ENCODE assay signal across 1 cellular context in the genomic region with DNA sequence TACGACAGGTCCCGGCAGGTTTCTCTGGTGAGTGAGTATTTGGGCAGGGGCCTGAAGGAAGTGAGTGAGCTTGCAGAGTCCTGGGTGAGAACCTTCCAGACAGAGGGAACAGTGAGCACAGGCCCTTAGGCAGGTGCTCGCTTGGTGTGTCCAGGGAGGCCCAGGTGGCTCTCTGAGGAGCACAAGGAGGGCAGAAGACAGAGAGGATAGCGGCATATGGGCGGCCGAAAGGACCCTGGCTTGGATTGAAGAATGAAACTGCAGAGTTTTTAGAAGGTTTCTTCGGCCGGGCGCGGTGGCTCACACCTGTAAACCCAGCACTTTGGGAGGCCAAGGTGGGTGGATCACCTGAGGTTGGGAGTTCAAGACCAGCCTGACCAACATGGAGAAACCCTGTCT.
TF ChIP-seq lines count a peak whose summit lies in the region.

No MANE protein-coding gene starts in this region.

TF ChIP-seq in HCT116, 20 proteins besides CTCF, POLR2A, EP300 and RAD21 (continued from another document):
- TF ChIP-seq REST (IDR thresholded peaks at IDR 0.05; ENCODE audit: low read depth): no peak
- no peak for TF ChIP-seq JUND (IDR thresholded peaks at IDR 0.05)
- no peak for TF ChIP-seq CEBPB (IDR thresholded peaks at IDR 0.05; ENCODE audit: low read depth)
- no peak for TF ChIP-seq YY1 (IDR thresholded peaks at IDR 0.05; ENCODE audit: extremely low read depth, insufficient replicate concordance, low read depth, low read length)
- no peak for TF ChIP-seq ZNF274 (IDR thresholded peaks at IDR 0.05; ENCODE audit: low read depth, low read length)
- no peak for TF ChIP-seq SIN3A (IDR thresholded peaks at IDR 0.05; ENCODE audit: low read depth)
- no peak for TF ChIP-seq POLR2AphosphoS5 (IDR thresholded peaks at IDR 0.05; ENCODE audit: low read depth, low read length)
- TF ChIP-seq CBX3 (IDR thresholded peaks at IDR 0.05; ENCODE audit: low read depth): no peak
- no peak for TF ChIP-seq TCF7L2 (IDR thresholded peaks at IDR 0.05; ENCODE audit: borderline replicate concordance, extremely low read depth, insufficient read depth, insufficient read length)
- no peak for TF ChIP-seq ELF1 (IDR thresholded peaks at IDR 0.05; ENCODE audit: borderline replicate concordance, low read depth)
- TF ChIP-seq SRF (IDR thresholded peaks at IDR 0.05; ENCODE audit: low read depth): no peak
